ENCODE assay signal across 15 cellular contexts in the genomic region with DNA sequence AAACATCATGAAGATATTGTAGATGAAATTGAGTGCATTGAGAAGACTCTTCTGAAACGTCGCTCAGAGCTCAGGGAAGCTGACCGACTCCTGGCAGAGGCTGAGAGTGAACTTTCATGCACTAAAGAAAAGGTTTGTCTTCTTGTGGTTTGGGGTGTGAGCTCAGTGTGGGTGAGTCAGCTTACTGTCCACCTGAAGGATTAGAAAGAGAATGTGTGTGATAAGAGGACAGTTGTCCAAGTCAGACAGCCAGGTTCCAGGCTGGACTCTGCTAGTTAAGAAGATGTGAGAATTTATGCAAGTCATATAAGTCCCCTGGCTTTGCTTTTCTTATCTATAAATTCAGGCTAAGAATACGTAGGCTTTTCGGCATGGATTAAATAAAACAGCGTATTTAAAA. TPM values are rescaled to one million over a fixed set of nuclear protein-coding genes. Genes with fewer than 3 reads are reported as not detected.
A peak's percentile ranks its signal among the peaks of the same experiment; 100 is the strongest.
DNase-seq lines count a peak whose midpoint lies in the region; ATAC-seq and TF ChIP-seq lines count a peak whose summit lies in the region.
"Had no signal": no experiment of that assay in that cellular context is flagged by ENCODE, and none has a peak within 500 bp of the region (broad histone marks: within the 10 kb centered on the region; RNA-seq: fewer than 3 reads in every experiment).

No MANE protein-coding gene starts in this region.

- H3K27ac Mint-ChIP-seq in MCF 10A (ENCODE audit: low read depth, unreplicated experiment): peak overlapping the region; percentile 43
- peak overlapping the region; percentile 3 to 29 for H3K27ac Mint-ChIP-seq in stimulated activated naive CD8-positive, alpha-beta T cell treated with anti-CD3 and anti-CD28 coated beads, Interleukin-15, amount 100 ng/mL, for 72 hours

- no peaks in the 10 kb centered on the region for H3K9me3 Mint-ChIP-seq in MCF 10A (ENCODE audit: unreplicated experiment)
- H3K9me3 Mint-ChIP-seq in stimulated activated naive CD8-positive, alpha-beta T cell treated with anti-CD3 and anti-CD28 coated beads, Interleukin-15, amount 100 ng/mL, for 72 hours: no peaks in the 10 kb centered on the region

- H3K36me3 Mint-ChIP-seq in MCF 10A (ENCODE audit: insufficient read depth, unreplicated experiment): peaks cover 9% of the 10 kb centered on the region

- peaks cover 20% of the 10 kb centered on the region for H3K4me1 Mint-ChIP-seq in MCF 10A (ENCODE audit: insufficient read depth, unreplicated experiment)
- peaks cover 41% of the 10 kb centered on the region for H3K4me1 Mint-ChIP-seq in stimulated activated naive CD8-positive, alpha-beta T cell treated with anti-CD3 and anti-CD28 coated beads, Interleukin-15, amount 100 ng/mL, for 72 hours

- H3K4me3 ChIP-seq in breast epithelium: no peak overlapping the region
- no peak overlapping the region for H3K4me3 ChIP-seq in epithelial cell of esophagus (ENCODE audit: low read length)
- H3K4me3 ChIP-seq in gastroesophageal sphincter: no peak overlapping the region
- no peak overlapping the region for H3K4me3 ChIP-seq in upper lobe of right lung
- H3K4me3 ChIP-seq: ascending aorta had no signal

- POLR2A ChIA-PET in MCF 10A (lab: Yijun Ruan, JAX) (interaction anchor here (0.8 to 3.3 kb wide), 8 partner anchors 11 to 132 kb away, joined by 3 to 45 read pairs (median 4); a partner anchor contains a TSS), RWPE1 (lab: Yijun Ruan, JAX; ENCODE audit: low non-redundant PET) (no interaction called here)

- no peaks in the 10 kb centered on the region for H3K4me1 ChIP-seq in breast epithelium
- H3K4me1 ChIP-seq in gastroesophageal sphincter: no peaks in the 10 kb centered on the region
- no peaks in the 10 kb centered on the region for H3K4me1 ChIP-seq in upper lobe of right lung
- H3K4me1 ChIP-seq: ascending aorta had no signal

- TF ChIP-seq POLR2A in breast epithelium (IDR thresholded peaks at IDR 0.05) (no peak), gastroesophageal sphincter (IDR thresholded peaks at IDR 0.05) (no peak)

- H3K27ac ChIP-seq in breast epithelium (no peak overlapping the region), RWPE1 (peak overlapping the region; percentile 79; the same call in 1 of the 2 replicates), gastroesophageal sphincter (no peak overlapping the region), upper lobe of right lung (no peak overlapping the region)

- TF ChIP-seq CTCF in MCF 10A (IDR thresholded peaks at IDR 0.05; ENCODE audit: unreplicated experiment): no peak
- no peak for TF ChIP-seq CTCF in breast epithelium (IDR thresholded peaks at IDR 0.05)
- TF ChIP-seq CTCF in RWPE1 (conservative IDR thresholded peaks at IDR 0.05; ENCODE audit: low read depth): no peak
- TF ChIP-seq CTCF in epithelial cell of esophagus (IDR thresholded peaks at IDR 0.05; ENCODE audit: insufficient read depth, low read depth, low read length, missing control alignments): no peak
- no peak for TF ChIP-seq CTCF in gastroesophageal sphincter (IDR thresholded peaks at IDR 0.05)
- TF ChIP-seq CTCF in upper lobe of right lung (IDR thresholded peaks at IDR 0.05): no peak

- no TSS peak for BruUV-seq in MCF 10A (replicated peaks; lab: Mats Ljungman, UMichigan)

- H3K9me3 ChIP-seq in breast epithelium (no peaks in the 10 kb centered on the region), gastroesophageal sphincter (no peaks in the 10 kb centered on the region), upper lobe of right lung (no peaks in the 10 kb centered on the region)
- H3K9me3 ChIP-seq: ascending aorta had no signal

- H3K36me3 ChIP-seq in breast epithelium (no peaks in the 10 kb centered on the region), gastroesophageal sphincter (peaks cover 3 to 79% of the 10 kb centered on the region in 2 donors), upper lobe of right lung (peaks cover 71% of the 10 kb centered on the region)

- 93 to 100% methylated on average over 4 to 6 of the region's 6 CpGs for WGBS in gastroesophageal sphincter (ENCODE audit: low coverage in 1 of 2), 2 donors

- CTCF ChIA-PET in MCF 10A (lab: Yijun Ruan, JAX) (interaction anchor here (0.6 to 1.4 kb wide), 5 partner anchors 16 to 286 kb away, joined by 3 to 5 read pairs (median 3); no protein-coding TSS in a partner anchor), RWPE1 (lab: Yijun Ruan, JAX) (interaction anchor here (0.6 kb wide), 2 partner anchors 59 to 122 kb away, joined by 3 read pairs; no protein-coding TSS in a partner anchor)

- no peaks in the 10 kb centered on the region for H3K27me3 Mint-ChIP-seq in MCF 10A (ENCODE audit: insufficient read depth, unreplicated experiment)
- no peaks in the 10 kb centered on the region for H3K27me3 Mint-ChIP-seq in stimulated activated naive CD8-positive, alpha-beta T cell treated with anti-CD3 and anti-CD28 coated beads, Interleukin-15, amount 100 ng/mL, for 72 hours

- no peak for ATAC-seq in stimulated activated naive CD8-positive, alpha-beta T cell treated with anti-CD3 and anti-CD28 coated beads, Interleukin-15, amount 100 ng/mL, for 72 hours
- ATAC-seq in gastroesophageal sphincter (no peak), upper lobe of right lung (no peak)

- H3K27me3 ChIP-seq in breast epithelium: no peaks in the 10 kb centered on the region
- H3K27me3 ChIP-seq in gastroesophageal sphincter: no peaks in the 10 kb centered on the region
- H3K27me3 ChIP-seq in upper lobe of right lung: no peaks in the 10 kb centered on the region
- H3K27me3 ChIP-seq: ascending aorta had no signal

- peak overlapping the region; percentile 48 for H3K4me3 Mint-ChIP-seq in MCF 10A (ENCODE audit: unreplicated experiment)
- no peak overlapping the region for H3K4me3 Mint-ChIP-seq in stimulated activated naive CD8-positive, alpha-beta T cell treated with anti-CD3 and anti-CD28 coated beads, Interleukin-15, amount 100 ng/mL, for 72 hours

- intact Hi-C loops in MCF 10A (cut with micrococcal nuclease): loop anchor here (5.0 kb wide), 1 partner anchor 32 kb away; no protein-coding TSS in a partner anchor
- intact Hi-C loops in breast epithelium (cut with DNase I; ENCODE audit: low total_unique reads): no loop called here
- intact Hi-C loops in upper lobe of right lung (cut with DNase I): no loop called here

- peak; percentile 66 for DNase-seq in MCF 10A (ENCODE audit: unreplicated experiment)
- DNase-seq in breast epithelium (ENCODE audit: low spot score in 2 of 2): no peak
- peak; percentile 81 for DNase-seq in RWPE1 (ENCODE audit: low spot score)
- peak; percentile 70 for DNase-seq in epithelial cell of esophagus (ENCODE audit: low read depth)
- no peak for DNase-seq in stimulated activated naive CD8-positive, alpha-beta T cell treated with anti-CD3 and anti-CD28 coated beads, Interleukin-15, amount 100 ng/mL, for 72 hours
- DNase-seq in NCI-H2081 (lab: John Stamatoyannopoulos, UW): no peak
- DNase-seq in upper lobe of right lung: no peak
- DNase-seq: DMS53; hypothalamus; mesendoderm; NCI-H2029; NK-92 treated with Interleukin-12 subunit alpha and Interleukin-12 subunit beta, amount 100 ng/mL, for 24 hours; stimulated activated CD4-positive, alpha-beta T cell treated with anti-CD3 and anti-CD28 coated beads, Interleukin-2, amount 100 ng/mL, for 24 hours had no signal

- TF ChIP-seq EP300 in gastroesophageal sphincter (IDR thresholded peaks at IDR 0.05): no peak

RNA-seq across cellular contexts. Expression of a gene that starts 46.9 kb away (rescaled TPM):
- total RNA-seq in MCF 10A (2022): 65.8 and 77.0 TPM in 2 replicates
- 10 to 100 TPM; 36.5 to 53.1 (median 41.3) TPM for total RNA-seq in breast epithelium
- total RNA-seq in gastroesophageal sphincter: 10 to 100 TPM; 29.7 to 40.2 (median 31.4) TPM
- total RNA-seq in upper lobe of right lung: 104 TPM

Comparison
In these comparisons a context has a peak if more than half of its experiments do, and no peak if none do; other contexts are left out.
1. DNase-seq: peak in MCF 10A (single experiment), RWPE1 (single experiment) and epithelial cell of esophagus (single experiment); none in breast epithelium (0 of 2), stimulated activated naive CD8-positive, alpha-beta T cell treated with anti-CD3 and anti-CD28 coated beads, Interleukin-15, amount 100 ng/mL, for 72 hours (0 of 2), NCI-H2081 (0 of 2) and upper lobe of right lung (single experiment).